In genomic region chr2:1813371-1813770, GRCh38 we compare ENCODE assay signal across 27 cellular contexts.
"Had no signal": no experiment of that assay in that cellular context is flagged by ENCODE, and none has a peak within 500 bp of the region (broad histone marks: within the 10 kb centered on the region; RNA-seq: fewer than 3 reads in every experiment).

No MANE protein-coding gene starts in this region.

- H3K4me1 ChIP-seq: colonic mucosa had no signal

- H3K4me1 Mint-ChIP-seq: activated CD4-positive, alpha-beta memory T cell treated with anti-CD3 and anti-CD28 coated beads, Interleukin-2, amount 10 ng/mL, durations not matched to agents 7 days and 5 days; activated CD4-positive, alpha-beta T cell treated with anti-CD3 and anti-CD28 coated beads, Interleukin-2, amount 10 ng/mL, durations not matched to agents 7 days and 5 days; activated naive CD4-positive, alpha-beta T cell treated with anti-CD3 and anti-CD28 coated beads, Interleukin-2, amount 10 ng/mL, durations not matched to agents 7 days and 5 days; T-helper 17 cell had no signal

- ATAC-seq: activated naive CD4-positive, alpha-beta T cell treated with anti-CD3 and anti-CD28 coated beads, Interleukin-2, amount 50 U/mL, for 72 hours; activated T-cell treated with anti-CD3 and anti-CD28 coated beads, Interleukin-2, amount 50 U/mL, for 72 hours; T-helper 17 cell had no signal

- H3K9me3 Mint-ChIP-seq: activated CD4-positive, alpha-beta memory T cell treated with anti-CD3 and anti-CD28 coated beads, Interleukin-2, amount 10 ng/mL, durations not matched to agents 7 days and 5 days; activated CD4-positive, alpha-beta T cell treated with anti-CD3 and anti-CD28 coated beads, Interleukin-2, amount 10 ng/mL, durations not matched to agents 7 days and 5 days; activated naive CD4-positive, alpha-beta T cell treated with anti-CD3 and anti-CD28 coated beads, Interleukin-2, amount 10 ng/mL, durations not matched to agents 7 days and 5 days; activated naive CD4-positive, alpha-beta T cell treated with anti-CD3 and anti-CD28 coated beads, Interleukin-2, amount 50 U/mL, for 72 hours; activated naive CD8-positive, alpha-beta T cell treated with anti-CD3 and anti-CD28 coated beads, Interleukin-2, amount 10 ng/mL, durations not matched to agents 7 days and 5 days; activated T-cell treated with anti-CD3 and anti-CD28 coated beads, Interleukin-2, amount 50 U/mL, for 24 hours; activated T-cell treated with anti-CD3 and anti-CD28 coated beads, Interleukin-2, amount 50 U/mL, for 72 hours; brain; T-helper 2 cell treated with Interferon-gamma antibody and Interleukin-4, amounts not matched to agents 5 μg/mL and 100 μg/mL, for 36 hours had no signal

- H3K27ac ChIP-seq: ascending aorta, breast epithelium, cardiac muscle cell, colonic mucosa, epithelial cell of prostate had no signal

- H3K4me3 ChIP-seq: ascending aorta, breast epithelium, cardiac muscle cell, colonic mucosa had no signal

- DNase-seq: activated CD4-positive, alpha-beta memory T cell treated with anti-CD3 and anti-CD28 coated beads, Interleukin-2, amount 10 ng/mL, durations not matched to agents 7 days and 5 days; activated CD4-positive, alpha-beta T cell treated with anti-CD3 and anti-CD28 coated beads for 1 hour; activated CD4-positive, alpha-beta T cell treated with anti-CD3 and anti-CD28 coated beads for 4 hours; activated CD4-positive, alpha-beta T cell treated with anti-CD3 and anti-CD28 coated beads, Interleukin-2, amount 10 ng/mL, durations not matched to agents 7 days and 5 days; activated CD4-positive, alpha-beta T cell treated with anti-CD3 and anti-CD28 coated beads, Interleukin-2, amount 50 U/mL, for 4 hours; activated CD8-positive, alpha-beta memory T cell treated with anti-CD3 and anti-CD28 coated beads, Interleukin-2, amount 50 U/mL, for 48 hours; activated gamma-delta T cell; activated naive CD4-positive, alpha-beta T cell; activated naive CD4-positive, alpha-beta T cell treated with anti-CD3 and anti-CD28 coated beads, Interleukin-2, amount 10 ng/mL, durations not matched to agents 7 days and 5 days; activated naive CD8-positive, alpha-beta T cell treated with anti-CD3 and anti-CD28 coated beads, Interleukin-2, amount 10 ng/mL, durations not matched to agents 7 days and 5 days; activated T-cell treated with anti-CD3 and anti-CD28 coated beads for 4 hours; activated T-cell treated with anti-CD3 and anti-CD28 coated beads, Interleukin-2, amount 50 U/mL, for 24 hours; activated T-cell treated with anti-CD3 and anti-CD28 coated beads, Interleukin-2, amount 50 U/mL, for 72 hours; central memory CD4-positive, alpha-beta T cell; cerebellar nuclear complex; colonic mucosa; effector CD8-positive, alpha-beta T cell; foreskin fibroblast; head of caudate nucleus; T-helper 17 cell had no signal

- H3K27ac Mint-ChIP-seq: activated CD4-positive, alpha-beta memory T cell treated with anti-CD3 and anti-CD28 coated beads, Interleukin-2, amount 10 ng/mL, durations not matched to agents 7 days and 5 days; activated CD4-positive, alpha-beta T cell treated with anti-CD3 and anti-CD28 coated beads, Interleukin-2, amount 10 ng/mL, durations not matched to agents 7 days and 5 days; activated naive CD4-positive, alpha-beta T cell treated with anti-CD3 and anti-CD28 coated beads, Interleukin-2, amount 10 ng/mL, durations not matched to agents 7 days and 5 days; activated naive CD8-positive, alpha-beta T cell treated with anti-CD3 and anti-CD28 coated beads, Interleukin-2, amount 10 ng/mL, durations not matched to agents 7 days and 5 days; activated T-cell treated with anti-CD3 and anti-CD28 coated beads, Interleukin-2, amount 50 U/mL, for 24 hours; activated T-cell treated with anti-CD3 and anti-CD28 coated beads, Interleukin-2, amount 50 U/mL, for 72 hours; T-helper 17 cell; T-helper 2 cell treated with Interferon-gamma antibody and Interleukin-4, amounts not matched to agents 5 μg/mL and 100 μg/mL, for 36 hours had no signal

- H3K27me3 ChIP-seq: ascending aorta, breast epithelium, colonic mucosa had no signal

- H3K4me3 Mint-ChIP-seq: activated CD4-positive, alpha-beta memory T cell treated with anti-CD3 and anti-CD28 coated beads, Interleukin-2, amount 10 ng/mL, durations not matched to agents 7 days and 5 days; activated CD4-positive, alpha-beta T cell treated with anti-CD3 and anti-CD28 coated beads, Interleukin-2, amount 10 ng/mL, durations not matched to agents 7 days and 5 days; activated naive CD4-positive, alpha-beta T cell treated with anti-CD3 and anti-CD28 coated beads, Interleukin-2, amount 10 ng/mL, durations not matched to agents 7 days and 5 days; activated naive CD8-positive, alpha-beta T cell treated with anti-CD3 and anti-CD28 coated beads, Interleukin-2, amount 10 ng/mL, durations not matched to agents 7 days and 5 days; activated T-cell treated with anti-CD3 and anti-CD28 coated beads, Interleukin-2, amount 50 U/mL, for 24 hours; activated T-cell treated with anti-CD3 and anti-CD28 coated beads, Interleukin-2, amount 50 U/mL, for 72 hours; brain; T-helper 17 cell; T-helper 2 cell treated with Interferon-gamma antibody and Interleukin-4, amounts not matched to agents 5 μg/mL and 100 μg/mL, for 36 hours had no signal

- H3K27me3 Mint-ChIP-seq: activated CD4-positive, alpha-beta memory T cell treated with anti-CD3 and anti-CD28 coated beads, Interleukin-2, amount 10 ng/mL, durations not matched to agents 7 days and 5 days; activated CD4-positive, alpha-beta T cell treated with anti-CD3 and anti-CD28 coated beads, Interleukin-2, amount 10 ng/mL, durations not matched to agents 7 days and 5 days; activated naive CD4-positive, alpha-beta T cell treated with anti-CD3 and anti-CD28 coated beads, Interleukin-2, amount 10 ng/mL, durations not matched to agents 7 days and 5 days; activated T-cell treated with anti-CD3 and anti-CD28 coated beads, Interleukin-2, amount 50 U/mL, for 24 hours had no signal

- H3K36me3 Mint-ChIP-seq: activated naive CD4-positive, alpha-beta T cell treated with anti-CD3 and anti-CD28 coated beads, Interleukin-2, amount 10 ng/mL, durations not matched to agents 7 days and 5 days; activated naive CD4-positive, alpha-beta T cell treated with anti-CD3 and anti-CD28 coated beads, Interleukin-2, amount 50 U/mL, for 72 hours; activated naive CD8-positive, alpha-beta T cell treated with anti-CD3 and anti-CD28 coated beads, Interleukin-2, amount 10 ng/mL, durations not matched to agents 7 days and 5 days had no signal

- H3K9me3 ChIP-seq: ascending aorta, breast epithelium, colonic mucosa had no signal

- H3K36me3 ChIP-seq: ascending aorta, breast epithelium, cardiac muscle cell, colonic mucosa had no signal
